11 cellular contexts compared by ENCODE assay signal in genomic region chr20:60086936-60087562, GRCh38.
DNase-seq lines count a peak whose midpoint lies in the region; ATAC-seq and TF ChIP-seq lines count a peak whose summit lies in the region.
"Had no signal": no experiment of that assay in that cellular context is flagged by ENCODE, and none has a peak within 500 bp of the region (broad histone marks: within the 10 kb centered on the region; RNA-seq: fewer than 3 reads in every experiment).

No MANE protein-coding gene starts in this region.

- CTCF ChIA-PET in WTC11 (lab: Charles Lee) = no interaction called here

- no peak for ATAC-seq in right cardiac atrium
- ATAC-seq in left cardiac atrium = no peak
- no peak for ATAC-seq in WTC11
- no peak for ATAC-seq in lower lobe of right lung
- ATAC-seq in GM21619 (IDR thresholded peaks at IDR 0.05; ENCODE audit: unreplicated experiment) = no peak
- ATAC-seq in GM18511 (IDR thresholded peaks at IDR 0.05; ENCODE audit: unreplicated experiment) = no peak

- no peak overlapping the region for H3K27ac Mint-ChIP-seq in WTC11
- H3K27ac Mint-ChIP-seq: B cell, brain had no signal

- peaks cover 10% of the 10 kb centered on the region for H3K36me3 Mint-ChIP-seq in WTC11
- H3K36me3 Mint-ChIP-seq: brain had no signal

- no peaks in the 10 kb centered on the region for H3K4me1 Mint-ChIP-seq in WTC11
- H3K4me1 Mint-ChIP-seq: B cell, brain had no signal

- H3K9me3 ChIP-seq in right cardiac atrium (ENCODE audit: control insufficient read depth, low read length) = no peaks in the 10 kb centered on the region
- H3K9me3 ChIP-seq in lower lobe of right lung = no peaks in the 10 kb centered on the region

- H3K27ac ChIP-seq in right cardiac atrium (ENCODE audit: low read length) = no peak overlapping the region
- H3K27ac ChIP-seq in lower lobe of right lung = no peak overlapping the region
- no peak overlapping the region for H3K27ac ChIP-seq in urinary bladder (ENCODE audit: low read depth)

- H3K9me3 Mint-ChIP-seq in WTC11 = peaks cover 16% of the 10 kb centered on the region

- H3K4me1 ChIP-seq in right cardiac atrium (ENCODE audit: control insufficient read depth, insufficient read depth, low read length) (no peaks in the 10 kb centered on the region), lower lobe of right lung (no peaks in the 10 kb centered on the region), urinary bladder (ENCODE audit: insufficient read depth) (no peaks in the 10 kb centered on the region)

- intact Hi-C loops in right cardiac atrium (cut with DNase I) (no loop called here), left cardiac atrium (cut with DNase I) (no loop called here), lower lobe of right lung (cut with DNase I) (no loop called here)

- H3K27me3 Mint-ChIP-seq in WTC11 (ENCODE audit: low read depth) = peaks cover 79% of the 10 kb centered on the region

- no peak for TF ChIP-seq CTCF in WTC11 (IDR thresholded peaks at IDR 0.05)
- no peak for TF ChIP-seq CTCF in lower lobe of right lung (IDR thresholded peaks at IDR 0.05)

- WGBS in right cardiac atrium = 19% methylated on average over 27 of the region's 27 CpGs
- 22% methylated on average over 27 of the region's 27 CpGs for WGBS in urinary bladder

- H3K4me3 ChIP-seq in right cardiac atrium (ENCODE audit: low read length) (peak overlapping the region; percentile 37), lower lobe of right lung (peak overlapping the region; percentile 37), urinary bladder (ENCODE audit: low read depth, low read length) (peak overlapping the region; percentile 13)

- no peak for DNase-seq in right cardiac atrium
- DNase-seq in left cardiac atrium = no peak
- DNase-seq in WTC11 (ENCODE audit: low spot score) = no peak
- no peak for DNase-seq in lower lobe of right lung
- no peak for DNase-seq in NCI-H524 (lab: John Stamatoyannopoulos, UW)
- DNase-seq: activated CD4-positive, CD25-positive, alpha-beta regulatory T cell had no signal

- POLR2A ChIA-PET in WTC11 (lab: Charles Lee) = no interaction called here

- H3K27me3 ChIP-seq in right cardiac atrium (ENCODE audit: control insufficient read depth, insufficient read depth) = no peaks in the 10 kb centered on the region
- peaks cover 36% of the 10 kb centered on the region for H3K27me3 ChIP-seq in lower lobe of right lung (ENCODE audit: low read depth)

- no peaks in the 10 kb centered on the region for H3K36me3 ChIP-seq in lower lobe of right lung
- no peaks in the 10 kb centered on the region for H3K36me3 ChIP-seq in urinary bladder (ENCODE audit: insufficient read depth)

- peak overlapping the region; percentile 31 for H3K4me3 Mint-ChIP-seq in WTC11
- H3K4me3 Mint-ChIP-seq: B cell, brain had no signal

TF ChIP-seq in WTC11, 78 proteins besides CTCF, POLR2A, EP300 and RAD21:
- TF ChIP-seq CREB1 (CRISPR knock-in tag; IDR thresholded peaks at IDR 0.05) = no peak
